ENCODE assay signal across 1 cellular context in the genomic region with DNA sequence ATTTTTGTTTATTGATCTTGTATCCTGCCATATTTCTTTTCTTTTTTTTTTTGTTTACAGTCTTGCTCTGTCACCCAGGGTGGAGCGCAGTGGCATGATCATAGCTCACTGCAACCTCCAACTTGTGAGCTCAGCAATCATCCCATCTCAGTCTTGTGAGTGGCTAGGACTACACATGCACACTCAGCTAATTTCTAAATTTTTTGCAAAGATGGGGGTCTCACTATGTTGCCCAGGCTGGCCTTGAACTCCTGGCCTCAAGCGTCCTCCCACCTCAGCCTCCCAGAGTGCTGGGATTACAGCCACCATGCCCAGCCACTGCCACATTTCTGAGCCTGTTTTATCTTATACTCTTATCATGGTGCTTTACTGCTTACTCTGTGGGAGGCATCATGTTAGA.
TF ChIP-seq lines count a peak whose summit lies in the region.

No MANE protein-coding gene starts in this region.

TF ChIP-seq in WTC11, 78 proteins besides CTCF, POLR2A, EP300 and RAD21 (continued from another document):
- TF ChIP-seq ZNF121 (CRISPR knock-in tag; IDR thresholded peaks at IDR 0.05) (peak; percentile 68; the same call in 1 of the 2 replicates), SOX15 (CRISPR knock-in tag; IDR thresholded peaks at IDR 0.05) (no peak)
